In genomic region chr22:46052801-46053562, GRCh38 we compare ENCODE assay signal across 1 cellular context.
TF ChIP-seq lines count a peak whose summit lies in the region.

No MANE protein-coding gene starts in this region.

TF ChIP-seq in HEK293, 187 proteins besides CTCF, POLR2A, EP300 and RAD21 (continued from another document and continues in another):
- TF ChIP-seq ZNF362 (tag by site-specific recombination; IDR thresholded peaks at IDR 0.05) (no peak), BCL6B (tag by site-specific recombination; IDR thresholded peaks at IDR 0.05) (no peak), ZNF350 (tag by site-specific recombination; IDR thresholded peaks at IDR 0.05) (no peak), ZFP37 (tag by site-specific recombination; IDR thresholded peaks at IDR 0.05) (0 out of 2 replicates have a peak, but pooled peaks have one; percentile 26), SP7 (tag by site-specific recombination; IDR thresholded peaks at IDR 0.05) (0 out of 2 replicates have a peak, but pooled peaks have one; percentile 7), ZNF16 (tag by site-specific recombination; IDR thresholded peaks at IDR 0.05; ENCODE audit: low read depth) (no peak), ZSCAN5A (tag by site-specific recombination; IDR thresholded peaks at IDR 0.05) (no peak), BCL11B (tag by site-specific recombination; IDR thresholded peaks at IDR 0.05; ENCODE audit: low read depth) (no peak), RBAK (tag by site-specific recombination; IDR thresholded peaks at IDR 0.05) (no peak), ZNF513 (tag by site-specific recombination; IDR thresholded peaks at IDR 0.05) (no peak), ZNF394 (tag by site-specific recombination; IDR thresholded peaks at IDR 0.05; ENCODE audit: borderline replicate concordance) (no peak), WT1 (tag by site-specific recombination; IDR thresholded peaks at IDR 0.05) (peak; percentile 81), ZNF311 (tag by site-specific recombination; IDR thresholded peaks at IDR 0.05; ENCODE audit: borderline replicate concordance) (no peak), ZNF366 (tag by site-specific recombination; conservative IDR thresholded peaks at IDR 0.05) (peak; percentile 30; the same call in 1 of the 2 replicates), PBX3 (CRISPR knock-in tag; IDR thresholded peaks at IDR 0.05) (no peak), ZIC2 (tag by site-specific recombination; IDR thresholded peaks at IDR 0.05) (peak; percentile 93), FEZF1 (tag by site-specific recombination; IDR thresholded peaks at IDR 0.05) (peak; percentile 71; the same call in 1 of the 2 replicates), PRDM6 (tag by site-specific recombination; IDR thresholded peaks at IDR 0.05) (no peak), ZBTB17 (tag by site-specific recombination; IDR thresholded peaks at IDR 0.05) (no peak), INSM2 (tag by site-specific recombination; IDR thresholded peaks at IDR 0.05) (no peak), ZNF341 (tag by site-specific recombination; IDR thresholded peaks at IDR 0.05; ENCODE audit: low read depth) (peak; percentile 37), ZNF266 (tag by site-specific recombination; IDR thresholded peaks at IDR 0.05; ENCODE audit: low read depth) (no peak), GLIS2 (tag by site-specific recombination; IDR thresholded peaks at IDR 0.05) (peak; percentile 88), ZNF768 (tag by site-specific recombination; IDR thresholded peaks at IDR 0.05) (no peak), ZNF791 (tag by site-specific recombination; IDR thresholded peaks at IDR 0.05) (no peak), ZNF155 (tag by site-specific recombination; IDR thresholded peaks at IDR 0.05) (no peak), SALL2 (tag by site-specific recombination; IDR thresholded peaks at IDR 0.05; ENCODE audit: borderline replicate concordance) (no peak), ZBTB44 (tag by site-specific recombination; IDR thresholded peaks at IDR 0.05) (peak; percentile 58; the same call in 1 of the 2 replicates), ZNF169 (tag by site-specific recombination; IDR thresholded peaks at IDR 0.05) (no peak), ZBTB48 (tag by site-specific recombination; IDR thresholded peaks at IDR 0.05) (peak; percentile 14; the same call in 1 of the 2 replicates), ZNF473 (tag by site-specific recombination; IDR thresholded peaks at IDR 0.05) (no peak), ZBTB11 (tag by site-specific recombination; conservative IDR thresholded peaks at IDR 0.05; ENCODE audit: low read depth) (no peak), ZNF146 (tag by site-specific recombination; IDR thresholded peaks at IDR 0.05) (no peak), ZNF530 (tag by site-specific recombination; IDR thresholded peaks at IDR 0.05; ENCODE audit: low read depth) (no peak), ZNF777 (tag by site-specific recombination; IDR thresholded peaks at IDR 0.05; ENCODE audit: borderline replicate concordance) (no peak), ZNF2 (tag by site-specific recombination; IDR thresholded peaks at IDR 0.05) (peak; percentile 41; the same call in 1 of the 2 replicates), KLF17 (tag by site-specific recombination; IDR thresholded peaks at IDR 0.05) (no peak), ZFP69B (tag by site-specific recombination; IDR thresholded peaks at IDR 0.05) (no peak; the same call in 1 of the 2 replicates), ZSCAN23 (tag by site-specific recombination; IDR thresholded peaks at IDR 0.05) (no peak), TCF7L2 (IDR thresholded peaks at IDR 0.05; ENCODE audit: borderline replicate concordance, low read depth, low read length) (no peak), ZNF580 (tag by site-specific recombination; IDR thresholded peaks at IDR 0.05) (0 out of 2 replicates have a peak, but pooled peaks have one; percentile 10), ZNF18 (tag by site-specific recombination; IDR thresholded peaks at IDR 0.05) (peak; percentile 69), ZNF621 (tag by site-specific recombination; IDR thresholded peaks at IDR 0.05) (no peak)
